27 cellular contexts compared by ENCODE assay signal in the genomic region with DNA sequence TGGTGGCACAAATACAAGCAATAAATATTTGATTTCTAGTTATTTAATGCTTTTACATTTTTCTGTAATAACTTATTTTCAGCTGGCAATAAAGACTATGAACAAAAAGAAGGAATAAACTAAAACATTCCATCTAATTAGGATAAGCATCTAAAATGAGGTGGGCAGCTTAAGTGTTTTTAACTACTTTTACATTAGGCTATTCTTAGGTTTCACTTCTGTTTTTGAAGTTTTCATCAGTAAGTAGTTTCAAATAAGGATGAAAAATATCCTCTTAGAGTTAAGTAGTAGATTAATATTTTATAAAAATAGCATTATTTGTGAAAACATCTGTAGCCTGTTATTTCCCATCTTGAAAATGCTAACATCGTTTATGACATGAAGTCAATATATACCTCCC. TPM values are rescaled to one million over a fixed set of nuclear protein-coding genes. Genes with fewer than 3 reads are reported as not detected.
DNase-seq lines count a peak whose midpoint lies in the region; ATAC-seq and TF ChIP-seq lines count a peak whose summit lies in the region.
"Had no signal": no experiment of that assay in that cellular context is flagged by ENCODE, and none has a peak within 500 bp of the region (broad histone marks: within the 10 kb centered on the region; RNA-seq: fewer than 3 reads in every experiment).

No MANE protein-coding gene starts in this region.

- peaks cover 25% of the 10 kb centered on the region for H3K36me3 Mint-ChIP-seq in activated CD4-positive, alpha-beta T cell treated with anti-CD3 and anti-CD28 coated beads for 36 hours (ENCODE audit: low read depth)

- H3K4me2 ChIP-seq in KMS-11 (peak overlapping the region; percentile 22; the same call in 1 of the 2 replicates), SU-DHL-6 (ENCODE audit: low read depth, low read length, poor library complexity, severe bottlenecking) (peak overlapping the region; percentile 60)
- H3K4me2 ChIP-seq: A549 had no signal

- peaks cover 36% of the 10 kb centered on the region for H3F3A ChIP-seq in SU-DHL-6 (ENCODE audit: insufficient read depth)

- DNase-seq in activated CD4-positive, alpha-beta T cell treated with anti-CD3 and anti-CD28 coated beads for 36 hours = no peak
- no peak for DNase-seq in activated CD4-positive, alpha-beta T cell treated with anti-CD3 and anti-CD28 coated beads for 1 hour
- DNase-seq in gastrocnemius medialis (no peak), SW 1271 (lab: John Stamatoyannopoulos, UW) (no peak), glomerular visceral epithelial cell (ENCODE audit: extremely low spot score) (no peak)
- DNase-seq: activated CD8-positive, alpha-beta T cell treated with anti-CD3 and anti-CD28 coated beads for 36 hours; activated gamma-delta T cell; body of pancreas; Caco-2; DND-41; effector CD4-positive, alpha-beta T cell; heart right ventricle; left cardiac atrium; mammary epithelial cell; MG63; NCI-H187; NCI-H2171 treated with DMSO at 0.1 percent for 48 hours; NCI-H524 treated with DMSO at 0.1 percent for 48 hours; stimulated activated CD8-positive, alpha-beta memory T cell treated with anti-CD3 and anti-CD28 coated beads, Interleukin-4, amount 100 ng/mL, for 48 hours; upper lobe of left lung had no signal

- H2AFZ ChIP-seq in KMS-11 (ENCODE audit: low read depth) = no peak overlapping the region
- no peak overlapping the region for H2AFZ ChIP-seq in SU-DHL-6 (ENCODE audit: low read depth, low read length, severe bottlenecking)

- no peak for TF ChIP-seq POLR2A in gastrocnemius medialis (IDR thresholded peaks at IDR 0.05)

- H3K36me3 ChIP-seq in KMS-11 (ENCODE audit: insufficient read depth) (no peaks in the 10 kb centered on the region), SU-DHL-6 (ENCODE audit: low read length) (peaks cover 25% of the 10 kb centered on the region), gastrocnemius medialis (peaks cover 0 to 73% of the 10 kb centered on the region in 2 donors)

- H3K9me3 Mint-ChIP-seq in activated CD4-positive, alpha-beta T cell treated with anti-CD3 and anti-CD28 coated beads for 36 hours (ENCODE audit: low read depth) = no peaks in the 10 kb centered on the region
- H3K9me3 Mint-ChIP-seq: activated CD8-positive, alpha-beta T cell treated with anti-CD3 and anti-CD28 coated beads for 36 hours had no signal

- H3K27ac Mint-ChIP-seq in activated CD4-positive, alpha-beta T cell treated with anti-CD3 and anti-CD28 coated beads for 36 hours = peak overlapping the region; percentile 25

- CTCF ChIA-PET in activated CD4-positive, alpha-beta T cell treated with anti-CD3 and anti-CD28 coated beads for 36 hours (lab: Charles Lee) = interaction anchor here (0.7 to 0.9 kb wide), 2 partner anchors 9 to 27 kb away, joined by 3 read pairs; no protein-coding TSS in a partner anchor

- H3K4me3 ChIP-seq in KMS-11 (IDR thresholded peaks at IDR 0.05; ENCODE audit: insufficient read depth, low read depth, low read length) = no peak overlapping the region
- no peak overlapping the region for H3K4me3 ChIP-seq in SU-DHL-6 (ENCODE audit: insufficient read depth, low read length, poor library complexity, severe bottlenecking)
- H3K4me3 ChIP-seq in gastrocnemius medialis = no peak overlapping the region
- H3K4me3 ChIP-seq: A549, body of pancreas, HAP-1, heart right ventricle, MG63, SK-N-MC, upper lobe of left lung had no signal

- H3K4me3 Mint-ChIP-seq in activated CD4-positive, alpha-beta T cell treated with anti-CD3 and anti-CD28 coated beads for 36 hours = no peak overlapping the region
- H3K4me3 Mint-ChIP-seq: activated CD8-positive, alpha-beta T cell treated with anti-CD3 and anti-CD28 coated beads for 36 hours had no signal

- no peak for ATAC-seq in activated CD4-positive, alpha-beta T cell treated with anti-CD3 and anti-CD28 coated beads for 36 hours
- ATAC-seq in gastrocnemius medialis (no peak), HG03354 (IDR thresholded peaks at IDR 0.05; ENCODE audit: poor library complexity, severe bottlenecking, unreplicated experiment) (no peak)
- ATAC-seq: activated CD8-positive, alpha-beta T cell treated with anti-CD3 and anti-CD28 coated beads for 36 hours; body of pancreas; heart right ventricle; left cardiac atrium had no signal

- in situ Hi-C loops in gastrocnemius medialis (cut with MboI; ENCODE audit: low sequenced_read_pairs in 4 of 4) = no loop called here

- H3K27ac ChIP-seq in KMS-11 = 0 out of 2 replicates have a peak overlapping the region, but pooled peaks have one; percentile 11
- H3K27ac ChIP-seq in SU-DHL-6 (ENCODE audit: low read depth, low read length) = peak overlapping the region; percentile 86
- H3K27ac ChIP-seq in gastrocnemius medialis = peak overlapping the region; percentile 20 to 50 (median 28)
- H3K27ac ChIP-seq: body of pancreas, epithelial cell of prostate, SK-N-MC, upper lobe of left lung had no signal

- POLR2A ChIA-PET in activated CD4-positive, alpha-beta T cell treated with anti-CD3 and anti-CD28 coated beads for 36 hours (lab: Charles Lee) = no interaction called here

- no peaks in the 10 kb centered on the region for H3K27me3 Mint-ChIP-seq in activated CD4-positive, alpha-beta T cell treated with anti-CD3 and anti-CD28 coated beads for 36 hours
- H3K27me3 Mint-ChIP-seq: activated CD8-positive, alpha-beta T cell treated with anti-CD3 and anti-CD28 coated beads for 36 hours had no signal

- no peak for TF ChIP-seq CTCF in KMS-11 (conservative IDR thresholded peaks at IDR 0.05; ENCODE audit: low read depth, low read length)
- TF ChIP-seq CTCF in SU-DHL-6 (IDR thresholded peaks at IDR 0.05; ENCODE audit: insufficient read depth, low read length, poor library complexity, severe bottlenecking) = no peak
- no peak for TF ChIP-seq CTCF in gastrocnemius medialis (IDR thresholded peaks at IDR 0.05 in 4 of 5, conservative IDR thresholded peaks at IDR 0.05 in 1 of 5)

- no peak overlapping the region for H3K9ac ChIP-seq in KMS-11
- peak overlapping the region; percentile 33 for H3K9ac ChIP-seq in SU-DHL-6 (ENCODE audit: low read length)

- H3K79me2 ChIP-seq in KMS-11 (ENCODE audit: insufficient read depth, low read depth) (peaks cover 5% of the 10 kb centered on the region; the same call in 1 of the 2 replicates), SU-DHL-6 (ENCODE audit: insufficient read depth, low read length) (peaks cover 67% of the 10 kb centered on the region)

- no peaks in the 10 kb centered on the region for H4K20me1 ChIP-seq in KMS-11 (ENCODE audit: insufficient read depth)
- no peaks in the 10 kb centered on the region for H4K20me1 ChIP-seq in SU-DHL-6 (ENCODE audit: low read depth, low read length)

- peaks cover 33% of the 10 kb centered on the region for H3K4me1 ChIP-seq in KMS-11 (ENCODE audit: low read depth, poor library complexity, severe bottlenecking)
- H3K4me1 ChIP-seq in gastrocnemius medialis = peaks cover 30 to 34% of the 10 kb centered on the region in 2 donors
- H3K4me1 ChIP-seq: Caco-2, HAP-1 had no signal

- intact Hi-C loops in activated CD4-positive, alpha-beta T cell treated with anti-CD3 and anti-CD28 coated beads for 36 hours (cut with DNase I, micrococcal nuclease) = no loop called here
- intact Hi-C loops in gastrocnemius medialis (cut with DNase I; ENCODE audit: low total_unique reads) = no loop called here

- no peaks in the 10 kb centered on the region for H3K27me3 ChIP-seq in KMS-11 (ENCODE audit: insufficient read depth, low read depth)
- no peaks in the 10 kb centered on the region for H3K27me3 ChIP-seq in SU-DHL-6 (ENCODE audit: low read length)
- H3K27me3 ChIP-seq in gastrocnemius medialis = no peaks in the 10 kb centered on the region
- H3K27me3 ChIP-seq: body of pancreas, heart right ventricle, MG63, upper lobe of left lung had no signal

- H3K9me3 ChIP-seq in SU-DHL-6 (ENCODE audit: insufficient read depth, low read length) = no peaks in the 10 kb centered on the region
- H3K9me3 ChIP-seq in gastrocnemius medialis = no peaks in the 10 kb centered on the region
- H3K9me3 ChIP-seq: A549, body of pancreas, Caco-2, HAP-1, heart right ventricle, MG63, upper lobe of left lung had no signal

- H3K4me1 Mint-ChIP-seq in activated CD4-positive, alpha-beta T cell treated with anti-CD3 and anti-CD28 coated beads for 36 hours = peaks cover 14% of the 10 kb centered on the region

- H3K9me2 ChIP-seq in SU-DHL-6 (replicated peaks; ENCODE audit: insufficient read depth, low read length) = no peaks in the 10 kb centered on the region

RNA-seq across cellular contexts. Expression of a gene that starts 15.9 kb away (rescaled TPM):
- 10 to 100 TPM; 46.4 to 46.5 TPM for total RNA-seq in activated CD4-positive, alpha-beta T cell treated with anti-CD3 and anti-CD28 coated beads for 36 hours
- 10 to 100 TPM; 33.5 to 53.2 (median 35.3) TPM for total RNA-seq in gastrocnemius medialis

Comparison
In these comparisons a context has a peak if more than half of its experiments do, and no peak if none do; other contexts are left out.
1. H3K27ac ChIP-seq: peak in every context shown above with its lines; median percentile 86 in SU-DHL-6; 28 in gastrocnemius medialis; 11 in KMS-11.